In genomic region chr21:43735236-43736091, GRCh38 we compare ENCODE assay signal across 14 cellular contexts. TPM values are rescaled to one million over a fixed set of nuclear protein-coding genes. Genes with fewer than 3 reads are reported as not detected.
DNase-seq lines count a peak whose midpoint lies in the region; ATAC-seq, FAIRE-seq and TF ChIP-seq lines count a peak whose summit lies in the region.
"Had no signal": no experiment of that assay in that cellular context is flagged by ENCODE, and none has a peak within 500 bp of the region (broad histone marks: within the 10 kb centered on the region; RNA-seq: fewer than 3 reads in every experiment).

No MANE protein-coding gene starts in this region.

- H3K9me3 ChIP-seq in BLaER1 (no peaks in the 10 kb centered on the region; the same call in 1 of the 2 replicates), adrenal gland (replicated peaks in 1 of 3) (no peaks in the 10 kb centered on the region), fibroblast of lung (ENCODE audit: control insufficient read depth, insufficient read depth, low read depth, low read length) (no peaks in the 10 kb centered on the region), subcutaneous abdominal adipose tissue (ENCODE audit: control insufficient read depth in 5 of 5, low read length in 5 of 5) (no peaks in the 10 kb centered on the region)

- H4K20me1 ChIP-seq in BLaER1 (peaks cover 83% of the 10 kb centered on the region), fibroblast of lung (ENCODE audit: control insufficient read depth, extremely low read depth, insufficient read depth, low read length) (no peaks in the 10 kb centered on the region)

- H3K4me2 ChIP-seq in BLaER1, result peak overlapping the region; percentile 80
- H3K4me2 ChIP-seq in fibroblast of lung (ENCODE audit: extremely low read depth, insufficient read depth, low read length), result peak overlapping the region; percentile 63

- whole genome bisulfite sequencing in adrenal gland, 4 donors, result 85 to 92% (median 90%) methylated on average over 13 to 22 of the region's 22 CpGs

- no peak overlapping the region for H2AFZ ChIP-seq in fibroblast of lung (ENCODE audit: low read length)
- H2AFZ ChIP-seq: parathyroid adenoma had no signal

- ATAC-seq in HG03025 (IDR thresholded peaks at IDR 0.05; ENCODE audit: low FRiP score, unreplicated experiment), result no peak
- ATAC-seq: HCT116 had no signal

- H3K9ac ChIP-seq in BLaER1 (peak overlapping the region; percentile 23), fibroblast of lung (ENCODE audit: insufficient read depth, low read length) (no peak overlapping the region), subcutaneous abdominal adipose tissue (ENCODE audit: low read length in 5 of 5) (no peak overlapping the region)
- H3K9ac ChIP-seq: parathyroid adenoma had no signal

- no peak for TF ChIP-seq POLR2A in adrenal gland (IDR thresholded peaks at IDR 0.05)

- peaks cover 19% of the 10 kb centered on the region; the same call in 1 of the 2 replicates for H3K36me3 ChIP-seq in BLaER1
- peaks cover 0 to 4% of the 10 kb centered on the region in 2 donors for H3K36me3 ChIP-seq in adrenal gland (replicated peaks in 1 of 2)
- H3K36me3 ChIP-seq in fibroblast of lung (ENCODE audit: control insufficient read depth, insufficient read depth, low read length), result peaks cover 6% of the 10 kb centered on the region
- peaks cover 0 to 58% (median 16%) of the 10 kb centered on the region in 5 donors for H3K36me3 ChIP-seq in subcutaneous abdominal adipose tissue (ENCODE audit: control insufficient read depth in 5 of 5, insufficient read depth in 5 of 5, low read length in 5 of 5)

- no peak for TF ChIP-seq CTCF in adrenal gland (IDR thresholded peaks at IDR 0.05)
- TF ChIP-seq CTCF in fibroblast of lung (conservative IDR thresholded peaks at IDR 0.05 in 1 of 2, IDR thresholded peaks at IDR 0.05 in 1 of 2; ENCODE audit: low read depth in 1 of 2, low read length in 2 of 2), result no peak

- no peak overlapping the region for H3K4me3 ChIP-seq in BLaER1
- H3K4me3 ChIP-seq in adrenal gland, result no peak overlapping the region
- H3K4me3 ChIP-seq in fibroblast of lung (replicated peaks in 1 of 4; ENCODE audit: control extremely low read depth in 1 of 4, insufficient read depth in 1 of 4, low read depth in 3 of 4, low read length in 4 of 4), result no peak overlapping the region
- H3K4me3 ChIP-seq in subcutaneous abdominal adipose tissue (ENCODE audit: low read depth in 1 of 5, low read length in 5 of 5), result no peak overlapping the region

- H3K27ac ChIP-seq in BLaER1 (0 out of 2 replicates have a peak overlapping the region, but pooled peaks have one; percentile 9), adrenal gland (peak overlapping the region in 3 of 5 donors; percentile 51 to 68 (median 56)), fibroblast of lung (ENCODE audit: insufficient read depth, low read length) (peak overlapping the region; percentile 81), subcutaneous abdominal adipose tissue (ENCODE audit: low read depth, low read length) (peak overlapping the region; percentile 84)
- H3K27ac ChIP-seq: parathyroid adenoma had no signal

- no peak for FAIRE-seq in urothelium cell line (lab: Jason Lieb, UNC)
- FAIRE-seq: colon, frontal cortex, HTR-8/SVneo had no signal

- intact Hi-C loops in adrenal gland (cut with DNase I), result no loop called here

- DNase-seq in adrenal gland, result peak in 2 of 7 donors; percentile 8 to 53
- DNase-seq in fibroblast of lung (ENCODE audit: low read depth in 2 of 2), result no peak
- DNase-seq in A172 (ENCODE audit: low spot score), result no peak
- no peak for DNase-seq in stimulated activated CD4-positive, alpha-beta T cell treated with anti-CD3 and anti-CD28 coated beads, Interleukin-4, amount 100 ng/mL, for 4 hours
- no peak for DNase-seq in urothelium cell line (ENCODE audit: low spot score)
- DNase-seq: NCI-H1694 had no signal

- peaks cover 22% of the 10 kb centered on the region for H3K79me2 ChIP-seq in fibroblast of lung (ENCODE audit: control insufficient read depth, insufficient read depth, low read length)
- H3K79me2 ChIP-seq: parathyroid adenoma had no signal

- H3K27me3 ChIP-seq in BLaER1 (no peaks in the 10 kb centered on the region), adrenal gland (no peaks in the 10 kb centered on the region), fibroblast of lung (ENCODE audit: control insufficient read depth, insufficient read depth, low read length) (no peaks in the 10 kb centered on the region), subcutaneous abdominal adipose tissue (ENCODE audit: control insufficient read depth in 5 of 5, insufficient read depth in 4 of 5, low read length in 5 of 5) (no peaks in the 10 kb centered on the region)

- H3K4me1 ChIP-seq in BLaER1, result peaks cover 71% of the 10 kb centered on the region
- peaks cover 10 to 24% of the 10 kb centered on the region in 2 donors for H3K4me1 ChIP-seq in adrenal gland (replicated peaks in 1 of 2)
- H3K4me1 ChIP-seq in fibroblast of lung (ENCODE audit: control insufficient read depth, extremely low read depth, insufficient read depth, low read length), result peaks cover 19% of the 10 kb centered on the region
- peaks cover 2 to 82% (median 56%) of the 10 kb centered on the region in 5 donors for H3K4me1 ChIP-seq in subcutaneous abdominal adipose tissue (ENCODE audit: control insufficient read depth in 5 of 5, insufficient read depth in 5 of 5, low read length in 5 of 5)
- H3K4me1 ChIP-seq: parathyroid adenoma had no signal

RNA-seq across cellular contexts. Expression of gene PDXK, which starts 16.5 kb away (rescaled TPM):
- 100 to 1,000 TPM in 5 of 8 donors, 10 to 100 TPM in 3; 75.3 to 202 (median 123) TPM for total RNA-seq in adrenal gland
- 10 to 100 TPM; 76.8 to 98.0 (median 92.5) TPM for polyA plus RNA-seq in adrenal gland
- total RNA-seq in fibroblast of lung, result 46.2 and 47.4 TPM in 2 replicates
- 146 and 162 TPM in 2 replicates for polyA plus RNA-seq in fibroblast of lung
- polyA plus RNA-seq in fibroblast of lung (2012), result 110 and 133 TPM in 2 replicates
- polyA minus RNA-seq in fibroblast of lung (ENCODE audit: low replicate concordance), result 200 and 210 TPM in 2 replicates
- 313 and 330 TPM in 2 replicates for total RNA-seq in A172 (2014; rRNA removed; shearing (Covaris generic))

RNA-seq across cellular contexts. Expression of gene CSTB, which starts 40.6 kb away (rescaled TPM):
- total RNA-seq in adrenal gland (10 to 100 TPM in 7 of 8 donors, 1 to 10 TPM in 1; 9.5 to 72.0 (median 39.4) TPM), fibroblast of lung (9.8 and 24.8 TPM in 2 replicates)
- polyA plus RNA-seq in adrenal gland (100 to 1,000 TPM; 116 to 143 (median 127) TPM), fibroblast of lung (72.5 and 120 TPM in 2 replicates)
- 94.6 and 141 TPM in 2 replicates for polyA plus RNA-seq in fibroblast of lung (2012)
- polyA minus RNA-seq in fibroblast of lung (ENCODE audit: low replicate concordance), result 22.9 and 26.3 TPM in 2 replicates
- total RNA-seq in A172 (2014; rRNA removed; shearing (Covaris generic)), result 106 and 145 TPM in 2 replicates

RNA-seq across cellular contexts. Expression of gene RRP1, which starts 53.9 kb away (rescaled TPM):
- total RNA-seq in adrenal gland, result 10 to 100 TPM; 12.8 to 24.6 (median 19.8) TPM
- polyA plus RNA-seq in adrenal gland, result 10 to 100 TPM; 16.5 to 29.8 (median 22.9) TPM
- total RNA-seq in fibroblast of lung, result 12.7 and 14.4 TPM in 2 replicates
- 8.6 and 14.0 TPM in 2 replicates for polyA plus RNA-seq in fibroblast of lung
- 16.9 and 26.7 TPM in 2 replicates for polyA plus RNA-seq in fibroblast of lung (2012)
- 15.7 and 56.9 TPM in 2 replicates for polyA minus RNA-seq in fibroblast of lung (ENCODE audit: low replicate concordance)
- total RNA-seq in A172 (2014; rRNA removed; shearing (Covaris generic)), result 63.7 and 77.7 TPM in 2 replicates

Comparison
In these comparisons a context has a peak if more than half of its experiments do, and no peak if none do; other contexts are left out.
1. H3K27ac ChIP-seq: peak in every context shown above with its lines; median percentile 84 in subcutaneous abdominal adipose tissue; 81 in fibroblast of lung; 56 in adrenal gland; 9 in BLaER1.